In the genomic region with DNA sequence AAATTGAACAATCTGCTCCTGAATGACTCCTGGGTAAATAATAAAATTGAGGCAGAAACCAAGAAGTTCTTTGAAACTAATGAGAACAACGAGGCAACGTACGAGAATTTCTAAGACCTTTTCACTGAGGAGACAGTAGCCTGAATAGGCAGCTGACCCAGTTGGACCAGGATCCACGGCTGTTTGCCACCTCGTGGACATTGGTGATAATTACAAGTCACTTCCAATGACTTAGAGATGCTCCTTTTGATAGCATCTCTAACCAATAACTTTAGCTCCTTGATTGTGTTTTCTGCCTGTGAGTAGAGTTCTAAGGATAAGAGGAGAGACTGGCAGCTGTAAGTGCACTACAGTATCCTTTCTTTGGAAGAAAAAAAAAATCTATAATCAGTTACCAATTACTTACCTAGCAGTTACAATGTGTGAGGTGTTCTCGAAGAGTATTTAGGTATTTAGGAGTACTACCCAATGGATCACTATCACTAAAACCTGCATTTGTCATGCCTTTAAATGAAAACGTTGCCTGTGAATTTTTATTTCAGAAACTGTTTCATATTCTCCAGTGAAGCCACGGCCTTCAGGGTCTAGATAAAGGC, we compare ENCODE assay signal across 9 cellular contexts. TPM values are rescaled to one million over a fixed set of nuclear protein-coding genes. Genes with fewer than 3 reads are reported as not detected.
DNase-seq lines count a peak whose midpoint lies in the region; ATAC-seq, FAIRE-seq and TF ChIP-seq lines count a peak whose summit lies in the region.
"Had no signal": no experiment of that assay in that cellular context is flagged by ENCODE, and none has a peak within 500 bp of the region (broad histone marks: within the 10 kb centered on the region; RNA-seq: fewer than 3 reads in every experiment).

No MANE protein-coding gene starts in this region.

- no peaks in the 10 kb centered on the region for H3K4me1 ChIP-seq in GM12878 (ENCODE audit: control insufficient read depth, insufficient read depth, low read length)

- no peak overlapping the region for H3K27ac ChIP-seq in GM12878 (ENCODE audit: control insufficient read depth, insufficient read depth)

- BruUV-seq in GM12878 (replicated peaks; lab: Mats Ljungman, UMichigan) = no TSS peak

- TF ChIP-seq RAD21 in GM12878 (IDR thresholded peaks at IDR 0.05; ENCODE audit: insufficient read depth, low read depth, low read length) = peak; percentile 51

- H3K9me3 ChIP-seq in GM12878 (replicated peaks; ENCODE audit: control insufficient read depth, insufficient read depth, low read length) = no peaks in the 10 kb centered on the region

- H3K27me3 ChIP-seq in GM12878 (replicated peaks in 1 of 2; ENCODE audit: control insufficient read depth in 2 of 2, insufficient read depth in 2 of 2, low read length in 1 of 2) = no peaks in the 10 kb centered on the region

- SMC1A ChIA-PET in GM12878 (lab: Charles Lee; ENCODE audit: uncharacterized antibody, unreplicated experiment) = no interaction called here

- TF ChIP-seq CTCF in GM12878 (IDR thresholded peaks at IDR 0.05 in 2 of 3, conservative IDR thresholded peaks at IDR 0.05 in 1 of 3; ENCODE audit: control insufficient read depth in 2 of 3, extremely low read depth in 1 of 3, insufficient read depth in 1 of 3, low read depth in 3 of 3, low read length in 3 of 3) = peak; percentile 40 to 52 (median 41); a peak in 5 of 6 replicates

- no peaks in the 10 kb centered on the region for H4K20me1 ChIP-seq in GM12878 (ENCODE audit: control insufficient read depth, insufficient read depth)

- no peak overlapping the region for H3K4me3 ChIP-seq in GM12878

- in situ Hi-C loops in GM12878 (cut with MboI) = no loop called here

- WGBS in GM12878 (ENCODE audit: insufficient coverage, insufficient replicate concordance, low lambda C conversion rate, missing lambda C conversion rate) = under 1% methylated on average over 8 of the region's 8 CpGs

- TF ChIP-seq EP300 in GM12878 (IDR thresholded peaks at IDR 0.05; ENCODE audit: borderline replicate concordance in 1 of 2, control insufficient read depth in 1 of 2, low read depth in 2 of 2, low read length in 2 of 2) = no peak

- H3K36me3 ChIP-seq in GM12878 (ENCODE audit: control insufficient read depth in 2 of 2, insufficient read depth in 2 of 2, low read length in 1 of 2) = no peaks in the 10 kb centered on the region

- TF ChIP-seq POLR2A in GM12878 (IDR thresholded peaks at IDR 0.05; ENCODE audit: low read depth, low read length) = no peak

- intact Hi-C loops in GM12878 (cut with micrococcal nuclease; ENCODE audit: unreplicated experiment) = loop anchor here (10.0 kb wide), 1 partner anchor 1239 kb away; no protein-coding TSS in a partner anchor

- peak; percentile 71 for ATAC-seq in GM21723 (IDR thresholded peaks at IDR 0.05; ENCODE audit: unreplicated experiment)
- ATAC-seq in GM12878 = peak; percentile 86
- ATAC-seq: CD8-positive, alpha-beta T cell had no signal

- H3K79me2 ChIP-seq in GM12878 (ENCODE audit: control insufficient read depth, insufficient read depth, low read length) = no peaks in the 10 kb centered on the region

- no peak overlapping the region for H3K9ac ChIP-seq in GM12878 (ENCODE audit: control insufficient read depth, insufficient read depth, low read length)

- DNase-seq in NCI-H510A treated with DMSO at 0.1 percent for 48 hours (lab: John Stamatoyannopoulos, UW) (peak; percentile 14), NCI-H510A (lab: John Stamatoyannopoulos, UW) (no peak), M059J (ENCODE audit: low read depth) (peak; percentile 49), GM12878 (ENCODE audit: low read depth, low spot score) (no peak), left kidney (ENCODE audit: low read depth, low spot score) (peak; percentile 63)
- DNase-seq in NK-92 treated with Interleukin-12 subunit alpha and Interleukin-12 subunit beta, amount 100 ng/mL, for 24 hours (lab: John Stamatoyannopoulos, UW) = no peak
- no peak for DNase-seq in activated naive CD4-positive, alpha-beta T cell (lab: John Stamatoyannopoulos, UW)

- no peak overlapping the region for H2AFZ ChIP-seq in GM12878 (ENCODE audit: control insufficient read depth, low read depth, low read length)

- POLR2A ChIA-PET in GM12878 (lab: Charles Lee) = no interaction called here

- no peak overlapping the region for H3K4me2 ChIP-seq in GM12878 (ENCODE audit: control insufficient read depth, insufficient read depth)

- FAIRE-seq in GM12878 (lab: Jason Lieb, UNC) = peak; percentile 74

- RAD21 ChIA-PET in GM12878 (lab: Charles Lee; ENCODE audit: unreplicated experiment) = interaction anchor here (1.1 kb wide), 1 partner anchor 1256 kb away, joined by 3 read pairs; no protein-coding TSS in a partner anchor

- CTCF ChIA-PET in GM12878 (lab: Yijun Ruan, JAX) = interaction anchor here (1.1 kb wide), 2 partner anchors 11 to 13 kb away, joined by 3 read pairs; no protein-coding TSS in a partner anchor

TF ChIP-seq in GM12878, 131 proteins besides CTCF, POLR2A, EP300 and RAD21:
- TF ChIP-seq, protein P1, sequence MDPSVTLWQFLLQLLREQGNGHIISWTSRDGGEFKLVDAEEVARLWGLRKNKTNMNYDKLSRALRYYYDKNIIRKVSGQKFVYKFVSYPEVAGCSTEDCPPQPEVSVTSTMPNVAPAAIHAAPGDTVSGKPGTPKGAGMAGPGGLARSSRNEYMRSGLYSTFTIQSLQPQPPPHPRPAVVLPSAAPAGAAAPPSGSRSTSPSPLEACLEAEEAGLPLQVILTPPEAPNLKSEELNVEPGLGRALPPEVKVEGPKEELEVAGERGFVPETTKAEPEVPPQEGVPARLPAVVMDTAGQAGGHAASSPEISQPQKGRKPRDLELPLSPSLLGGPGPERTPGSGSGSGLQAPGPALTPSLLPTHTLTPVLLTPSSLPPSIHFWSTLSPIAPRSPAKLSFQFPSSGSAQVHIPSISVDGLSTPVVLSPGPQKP (IDR thresholded peaks at IDR 0.05; ENCODE audit: low read depth, low read length) = no peak
- TF ChIP-seq IKZF2 (IDR thresholded peaks at IDR 0.05) (no peak), PAX5 (IDR thresholded peaks at IDR 0.05; ENCODE audit: borderline replicate concordance, low read depth, low read length) (no peak), CBFB (IDR thresholded peaks at IDR 0.05; ENCODE audit: low read depth) (no peak), SMC3 (IDR thresholded peaks at IDR 0.05; ENCODE audit: borderline replicate concordance, low read length) (peak; percentile 65), SP1 (IDR thresholded peaks at IDR 0.05; ENCODE audit: low read depth, low read length) (no peak), SIN3A (IDR thresholded peaks at IDR 0.05; ENCODE audit: low read depth, low read length) (no peak), NFIC (IDR thresholded peaks at IDR 0.05; ENCODE audit: low read depth, low read length) (no peak)

RNA-seq across cellular contexts. Expression of a gene that starts 31.3 kb away (rescaled TPM):
- 0.05 TPM in 1 of 2 replicates, not detected in the other for total RNA-seq in M059J (2014; rRNA removed; shearing (Covaris generic))
- total RNA-seq in GM12878 (2013; cell fraction: nucleolus; rRNA removed) = not detected in 2 replicates
- total RNA-seq in GM12878 (2014; rRNA removed) (not detected in 2 replicates), GM12878 (2014; rRNA removed; fragmentation: Illumina TruSeq; extraction: Trizol) (not detected in 2 replicates), GM12878 (2021) (not detected in 2 replicates)
- not detected for polyA plus RNA-seq in GM12878 (2011; ENCODE audit: low read depth)
- polyA plus RNA-seq in GM12878 (2011; rRNA removed) (not detected in 2 replicates), GM12878 (2014; fragmentation: Illumina TruSeq; extraction: Trizol) (not detected in 2 replicates), GM12878 (2014; fragmentation: Nextera tagmentation; extraction: Ambion mirVana) (not detected), GM12878 (2014; rRNA removed) (not detected in 2 replicates), GM12878 (2016; fragmentation: Nextera tagmentation; extraction: Ambion mirVana) (not detected)
- not detected in 2 replicates for polyA plus RNA-seq in GM12878 (2011; cell fraction: cytosol; rRNA removed)
- not detected in 2 replicates for polyA plus RNA-seq in GM12878 (2011; cell fraction: nucleus; rRNA removed)
- polyA plus RNA-seq in GM12878 (2012) = not detected in 2 replicates
- polyA minus RNA-seq in GM12878 (2011; rRNA and poly(A)+ RNA removed) = not detected in 2 replicates
- not detected in 2 replicates for polyA minus RNA-seq in GM12878 (2011; cell fraction: cytosol; rRNA and poly(A)+ RNA removed)
- not detected in 2 replicates for polyA minus RNA-seq in GM12878 (2011; cell fraction: nucleus; rRNA and poly(A)+ RNA removed)
- total RNA-seq: CD8-positive, alpha-beta T cell had no signal

Comparison
In these comparisons a context has a peak if more than half of its experiments do, and no peak if none do; other contexts are left out.
1. DNase-seq: peak in NCI-H510A treated with DMSO at 0.1 percent for 48 hours (single experiment), M059J (single experiment) and left kidney (single experiment); none in NCI-H510A (single experiment), GM12878 (single experiment), NK-92 treated with Interleukin-12 subunit alpha and Interleukin-12 subunit beta, amount 100 ng/mL, for 24 hours (single experiment) and activated naive CD4-positive, alpha-beta T cell (0 of 4).